ENCODE assay signal across 13 cellular contexts in genomic region chr9:135502168-135502872, GRCh38. TPM values are rescaled to one million over a fixed set of nuclear protein-coding genes. Genes with fewer than 3 reads are reported as not detected.
DNase-seq lines count a peak whose midpoint lies in the region; ATAC-seq and TF ChIP-seq lines count a peak whose summit lies in the region.
"Had no signal": no experiment of that assay in that cellular context is flagged by ENCODE, and none has a peak within 500 bp of the region (broad histone marks: within the 10 kb centered on the region; RNA-seq: fewer than 3 reads in every experiment).

No MANE protein-coding gene starts in this region.

- DNase-seq in DND-41 (no peak), neural progenitor cell (ENCODE audit: low spot score) (no peak), stomach (no peak), C1 segment of cervical spinal cord (lab: John Stamatoyannopoulos, UW) (no peak)
- no peak for DNase-seq in activated CD4-positive, CD25-positive, alpha-beta regulatory T cell treated with anti-CD3 and anti-CD28 coated beads, Interleukin-2, amount 50 U/mL, for 72 hours
- DNase-seq: GF-D8, NCI-H2081, T1000 had no signal

- H3K9me3 ChIP-seq in DND-41 (ENCODE audit: insufficient read depth, low read length, severe bottlenecking) (no peaks in the 10 kb centered on the region), OCI-LY3 (ENCODE audit: insufficient read depth, low read length) (no peaks in the 10 kb centered on the region), duodenal mucosa (ENCODE audit: control insufficient read depth in 1 of 2, low read length in 2 of 2) (no peaks in the 10 kb centered on the region), neural progenitor cell (ENCODE audit: low read depth) (no peaks in the 10 kb centered on the region), stomach (no peaks in the 10 kb centered on the region)
- H3K9me3 ChIP-seq: heart right ventricle had no signal

- peaks cover 30% of the 10 kb centered on the region for H3K4me1 ChIP-seq in DND-41 (ENCODE audit: insufficient read depth, low read length)
- H3K4me1 ChIP-seq in OCI-LY3 (ENCODE audit: low read length) = peaks cover 13% of the 10 kb centered on the region
- peaks cover 8 to 20% of the 10 kb centered on the region in 2 donors for H3K4me1 ChIP-seq in duodenal mucosa (ENCODE audit: control insufficient read depth in 1 of 2, insufficient read depth in 2 of 2, low read length in 2 of 2)
- H3K4me1 ChIP-seq in neural progenitor cell = peaks cover 19% of the 10 kb centered on the region
- peaks cover 19 to 51% (median 39%) of the 10 kb centered on the region in 4 donors for H3K4me1 ChIP-seq in stomach

- H3K27me3 Mint-ChIP-seq in neural progenitor cell (ENCODE audit: insufficient read depth, low read depth) = peaks cover 4% of the 10 kb centered on the region

- H4K20me1 ChIP-seq in DND-41 (ENCODE audit: insufficient read depth, low read length) = peaks cover 51% of the 10 kb centered on the region
- H4K20me1 ChIP-seq in OCI-LY3 (ENCODE audit: insufficient read depth, low read length) = peaks cover 25% of the 10 kb centered on the region
- peaks cover 36% of the 10 kb centered on the region for H4K20me1 ChIP-seq in neural progenitor cell (ENCODE audit: low read depth)

- H2AFZ ChIP-seq in DND-41 (ENCODE audit: low read depth, low read length) = no peak overlapping the region
- no peak overlapping the region for H2AFZ ChIP-seq in OCI-LY3 (ENCODE audit: low read depth, low read length)
- H2AFZ ChIP-seq in neural progenitor cell (replicated peaks) = no peak overlapping the region

- peaks cover 2% of the 10 kb centered on the region for H3K9me3 Mint-ChIP-seq in neural progenitor cell

- H3K9ac ChIP-seq in DND-41 (ENCODE audit: low read depth, low read length) (peak overlapping the region; percentile 96), OCI-LY3 (ENCODE audit: low read length) (no peak overlapping the region), duodenal mucosa (ENCODE audit: low read depth in 1 of 2, low read length in 2 of 2) (peak overlapping the region in 1 of 2 donors; percentile 73), neural progenitor cell (no peak overlapping the region)

- peak overlapping the region; percentile 90 for H3K4me3 Mint-ChIP-seq in neural progenitor cell

- H3K79me2 ChIP-seq in DND-41 (ENCODE audit: insufficient read depth, low read length) (peaks cover 24% of the 10 kb centered on the region), OCI-LY3 (ENCODE audit: low read length) (peaks cover 25% of the 10 kb centered on the region), neural progenitor cell (ENCODE audit: low read depth) (peaks cover 20% of the 10 kb centered on the region)

- TF ChIP-seq POLR2A in stomach (IDR thresholded peaks at IDR 0.05) = no peak

- intact Hi-C loops in stomach (cut with DNase I; ENCODE audit: low total_unique reads) = no loop called here

- H3K36me3 Mint-ChIP-seq in neural progenitor cell = peaks cover 14% of the 10 kb centered on the region

- H3K4me3 ChIP-seq in DND-41 (ENCODE audit: low read depth in 1 of 2, low read length in 2 of 2) = peak overlapping the region; percentile 76 to 93; a peak in 3 of 4 replicates
- peak overlapping the region; percentile 86 for H3K4me3 ChIP-seq in OCI-LY3 (ENCODE audit: low read length)
- peak overlapping the region; percentile 90 to 92 for H3K4me3 ChIP-seq in duodenal mucosa (ENCODE audit: low read depth in 1 of 2, low read length in 2 of 2)
- H3K4me3 ChIP-seq in neural progenitor cell = peak overlapping the region; percentile 91
- H3K4me3 ChIP-seq in stomach = peak overlapping the region in 2 of 4 donors; percentile 98 to 99

- no peak for ATAC-seq in DND-41 (ENCODE audit: insufficient read depth, low read depth)
- no peak for ATAC-seq in HG03460 (IDR thresholded peaks at IDR 0.05; ENCODE audit: unreplicated experiment)
- ATAC-seq: heart right ventricle had no signal

- H3K27ac ChIP-seq in DND-41 (ENCODE audit: low read length) (peak overlapping the region; percentile 75; the same call in 1 of the 2 replicates), OCI-LY3 (ENCODE audit: low read length) (no peak overlapping the region), duodenal mucosa (ENCODE audit: low read depth, low read length) (no peak overlapping the region), neural progenitor cell (no peak overlapping the region), stomach (no peak overlapping the region)

- H3K27me3 ChIP-seq in DND-41 (ENCODE audit: insufficient read depth, low read length, poor library complexity) (no peaks in the 10 kb centered on the region), OCI-LY3 (ENCODE audit: low read depth, low read length) (no peaks in the 10 kb centered on the region), duodenal mucosa (ENCODE audit: control insufficient read depth in 1 of 2, insufficient read depth in 2 of 2, low read length in 2 of 2) (no peaks in the 10 kb centered on the region), neural progenitor cell (peaks cover 12% of the 10 kb centered on the region), stomach (no peaks in the 10 kb centered on the region)
- H3K27me3 ChIP-seq: heart right ventricle had no signal

- WGBS in stomach, 5 donors = 82 to 89% (median 86%) methylated on average over 15 of the region's 15 CpGs

- H3K36me3 ChIP-seq in DND-41 (ENCODE audit: insufficient read depth, low read length) (peaks cover 37% of the 10 kb centered on the region), OCI-LY3 (replicated peaks; ENCODE audit: low read depth, low read length) (peaks cover 26% of the 10 kb centered on the region), duodenal mucosa (ENCODE audit: control insufficient read depth in 1 of 2, insufficient read depth in 2 of 2, low read length in 2 of 2) (peaks cover 13 to 30% of the 10 kb centered on the region in 2 donors), neural progenitor cell (no peaks in the 10 kb centered on the region), stomach (peaks cover 25 to 43% (median 37%) of the 10 kb centered on the region in 4 donors)

- TF ChIP-seq CTCF in DND-41 (IDR thresholded peaks at IDR 0.05; ENCODE audit: borderline replicate concordance, extremely low read depth, low read length, poor library complexity, severe bottlenecking) (no peak), OCI-LY3 (IDR thresholded peaks at IDR 0.05; ENCODE audit: low read depth, low read length) (no peak), neural progenitor cell (IDR thresholded peaks at IDR 0.05) (no peak), stomach (IDR thresholded peaks at IDR 0.05) (no peak)

- TF ChIP-seq EP300 in stomach (IDR thresholded peaks at IDR 0.05) = no peak

- H3F3A ChIP-seq in neural progenitor cell (ENCODE audit: low read depth) = peaks cover 22% of the 10 kb centered on the region

- H3K4me1 Mint-ChIP-seq in neural progenitor cell = peaks cover 18% of the 10 kb centered on the region

- no peak overlapping the region for H3K27ac Mint-ChIP-seq in neural progenitor cell

- H3K4me2 ChIP-seq in DND-41 (ENCODE audit: insufficient read depth, low read length) (peak overlapping the region; percentile 99), OCI-LY3 (ENCODE audit: low read length) (peak overlapping the region; percentile 95), neural progenitor cell (peak overlapping the region; percentile 79)

RNA-seq across cellular contexts. Expression of gene MRPS2, which starts 1.8 kb away (rescaled TPM):
- 23.4 and 43.4 TPM in 2 replicates for total RNA-seq in neural progenitor cell (ENCODE audit: low replicate concordance)
- total RNA-seq in stomach = 10 to 100 TPM in 3 of 5 donors, 1 to 10 TPM in 2; 1.8 to 46.3 (median 36.2) TPM
- polyA plus RNA-seq in stomach = 10 to 100 TPM; 35.7 to 54.7 (median 44.0) TPM

RNA-seq across cellular contexts. Expression of gene LCN1, which starts 18.9 kb away (rescaled TPM):
- total RNA-seq in neural progenitor cell (ENCODE audit: low replicate concordance) = not detected in 2 replicates
- not detected for total RNA-seq in stomach
- not detected for polyA plus RNA-seq in stomach
- total RNA-seq: pulmonary artery endothelial cell had no signal

RNA-seq across cellular contexts. Expression of gene PPP1R26, which starts 22.7 kb away (rescaled TPM):
- total RNA-seq in neural progenitor cell (ENCODE audit: low replicate concordance) (23.0 and 48.7 TPM in 2 replicates), stomach (10 to 100 TPM; 11.6 to 22.8 (median 15.4) TPM)
- 1 to 10 TPM; 5.3 to 7.4 (median 6.8) TPM for polyA plus RNA-seq in stomach

RNA-seq across cellular contexts. Expression of gene OBP2A, which starts 43.6 kb away (rescaled TPM):
- total RNA-seq in neural progenitor cell (ENCODE audit: low replicate concordance) (not detected in 2 replicates), stomach (not detected)
- not detected for polyA plus RNA-seq in stomach
- total RNA-seq: heart right ventricle, pulmonary artery endothelial cell had no signal
- polyA plus RNA-seq: heart right ventricle had no signal

RNA-seq across cellular contexts. Expression of gene PAEP, which starts 59.2 kb away (rescaled TPM):
- total RNA-seq in neural progenitor cell (ENCODE audit: low replicate concordance) (not detected in 2 replicates), stomach (not detected)
- polyA plus RNA-seq in stomach = not detected
- total RNA-seq: heart right ventricle, pulmonary artery endothelial cell had no signal
- polyA plus RNA-seq: heart right ventricle had no signal
